ENCODE assay signal across 8 cellular contexts in the genomic region with DNA sequence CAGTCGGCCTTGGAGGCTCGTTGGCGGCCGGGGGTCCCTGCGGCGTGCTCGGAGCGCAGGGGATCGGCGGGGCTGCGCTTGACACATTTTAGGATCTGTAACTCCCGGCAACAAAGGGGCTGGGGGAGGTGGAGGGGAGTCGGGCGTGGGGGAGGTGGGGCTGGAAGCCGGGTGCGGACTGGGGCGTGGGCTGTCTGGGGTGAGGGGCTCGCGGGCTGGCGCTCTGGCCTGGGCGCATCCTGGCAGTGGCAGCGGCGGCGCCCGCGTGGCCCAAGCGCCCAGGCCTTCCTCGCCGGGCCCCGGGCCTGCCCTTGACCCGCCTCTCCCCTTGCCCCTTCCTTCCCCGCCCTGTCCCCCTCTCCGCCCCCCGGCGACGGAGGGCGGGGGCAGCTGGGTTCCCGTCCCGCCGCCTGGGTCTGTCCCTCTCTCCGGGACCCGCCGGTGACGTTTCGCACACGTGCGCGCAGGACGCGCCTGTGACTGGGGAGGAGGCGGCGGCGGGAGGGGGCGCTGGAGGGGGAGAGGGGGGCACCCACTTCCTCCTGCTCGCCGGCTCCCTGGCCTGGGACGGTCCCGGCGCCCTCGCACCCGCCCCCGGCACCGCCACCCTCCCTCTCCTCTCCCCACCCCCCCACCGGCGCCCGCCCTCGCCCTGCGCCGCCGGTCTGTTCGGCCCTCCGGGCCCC. TPM values are rescaled to one million over a fixed set of nuclear protein-coding genes. Genes with fewer than 3 reads are reported as not detected.
DNase-seq lines count a peak whose midpoint lies in the region; ATAC-seq and TF ChIP-seq lines count a peak whose summit lies in the region.

No MANE protein-coding gene starts in this region.

- peak overlapping the region; percentile 77 for H3K4me2 ChIP-seq in neuronal stem cell (ENCODE audit: insufficient read depth, low read length, poor library complexity, severe bottlenecking)

- H3K23ac ChIP-seq in neuronal stem cell (ENCODE audit: low read depth, low read length, poor library complexity) = peak overlapping the region; percentile 96

- no peak overlapping the region for H2BK12ac ChIP-seq in neuronal stem cell (ENCODE audit: low read length)

- no peak overlapping the region for H4K91ac ChIP-seq in neuronal stem cell (ENCODE audit: low read depth, low read length, poor library complexity)

- no peaks in the 10 kb centered on the region for H3K27me3 ChIP-seq in foreskin keratinocyte
- no peaks in the 10 kb centered on the region for H3K27me3 ChIP-seq in neuronal stem cell (ENCODE audit: control insufficient read depth in 3 of 3, insufficient read depth in 3 of 3, low read depth in 1 of 3, low read length in 3 of 3)
- H3K27me3 ChIP-seq in subcutaneous abdominal adipose tissue (ENCODE audit: control insufficient read depth in 5 of 5, insufficient read depth in 4 of 5, low read length in 5 of 5) = peaks cover 0 to 4% (median 0%) of the 10 kb centered on the region in 5 donors

- H2AFZ ChIP-seq in neuronal stem cell (ENCODE audit: low read length) = peak overlapping the region; percentile 89

- H3K4me1 ChIP-seq in foreskin keratinocyte (no peaks in the 10 kb centered on the region), neuronal stem cell (ENCODE audit: control insufficient read depth in 2 of 2, insufficient read depth in 1 of 2, low read depth in 1 of 2, low read length in 2 of 2) (no peaks in the 10 kb centered on the region), subcutaneous abdominal adipose tissue (ENCODE audit: control insufficient read depth in 5 of 5, insufficient read depth in 5 of 5, low read length in 5 of 5) (peaks cover 11 to 31% (median 20%) of the 10 kb centered on the region in 5 donors)

- H3K9ac ChIP-seq in neuronal stem cell (ENCODE audit: low read depth, low read length, poor library complexity) (peak overlapping the region; percentile 98), subcutaneous abdominal adipose tissue (ENCODE audit: low read length in 5 of 5) (peak overlapping the region in 2 of 5 donors; percentile 77 to 78)

- H3K36me3 ChIP-seq in KOPT-K1 (ENCODE audit: insufficient read depth, low read length) (peaks cover 31% of the 10 kb centered on the region), neuronal stem cell (replicated peaks in 1 of 2; ENCODE audit: control insufficient read depth in 2 of 2, insufficient read depth in 2 of 2, low read length in 2 of 2) (peaks cover 0 to 35% of the 10 kb centered on the region in 2 donors), subcutaneous abdominal adipose tissue (ENCODE audit: control insufficient read depth in 5 of 5, insufficient read depth in 5 of 5, low read length in 5 of 5) (no peaks in the 10 kb centered on the region)

- H2BK120ac ChIP-seq in neuronal stem cell (ENCODE audit: low read depth, low read length) = peak overlapping the region; percentile 81

- peak; percentile 53 for ATAC-seq in GM21825 (IDR thresholded peaks at IDR 0.05; ENCODE audit: unreplicated experiment)
- ATAC-seq in foreskin keratinocyte = peak; percentile 29

- H3K9me3 ChIP-seq in KOPT-K1 (ENCODE audit: insufficient read depth, low read length, poor library complexity, severe bottlenecking) (no peaks in the 10 kb centered on the region), neuronal stem cell (replicated peaks in 1 of 2; ENCODE audit: control insufficient read depth in 2 of 2, insufficient read depth in 1 of 2, low read depth in 1 of 2, low read length in 2 of 2) (no peaks in the 10 kb centered on the region), subcutaneous abdominal adipose tissue (ENCODE audit: control insufficient read depth in 5 of 5, low read length in 5 of 5) (no peaks in the 10 kb centered on the region)

- no peak for TF ChIP-seq CTCF in foreskin keratinocyte (conservative IDR thresholded peaks at IDR 0.05)

- H3K79me1 ChIP-seq in neuronal stem cell (ENCODE audit: low read depth, low read length) = peaks cover 2% of the 10 kb centered on the region

- peak overlapping the region; percentile 82 for H2BK15ac ChIP-seq in neuronal stem cell (ENCODE audit: low read length)

- peak; percentile 93 for DNase-seq in EL
- DNase-seq in SIG-M5 (lab: John Stamatoyannopoulos, UW) = peak; percentile 10
- DNase-seq in activated gamma-delta T cell treated with Interleukin-2 at 50 U/mL for 16 hours = peak; percentile 82
- DNase-seq in foreskin keratinocyte = peak; percentile 66 to 79
- peak; percentile 80 for DNase-seq in neuronal stem cell (ENCODE audit: low spot score)

- H3K14ac ChIP-seq in neuronal stem cell (ENCODE audit: low read length) = no peak overlapping the region

- peak overlapping the region; percentile 99 for H3K18ac ChIP-seq in neuronal stem cell (ENCODE audit: low read length)

- peak overlapping the region; percentile 98 for H2BK5ac ChIP-seq in neuronal stem cell (ENCODE audit: low read length)

- peak overlapping the region; percentile 87 for H3K4ac ChIP-seq in neuronal stem cell (ENCODE audit: low read length)

- H2AK5ac ChIP-seq in neuronal stem cell (ENCODE audit: low read depth, low read length) = peak overlapping the region; percentile 96

- WGBS in neuronal stem cell (ENCODE audit: extremely low coverage in 2 of 2, insufficient read length in 2 of 2, insufficient replicate concordance in 1 of 2), 2 donors = no CpG with 5 or more reads among the region's 72 CpGs

- H3K27ac ChIP-seq in KOPT-K1 (ENCODE audit: low read depth, low read length, poor library complexity, severe bottlenecking) (peak overlapping the region; percentile 97), foreskin keratinocyte (peak overlapping the region; percentile 94), neuronal stem cell (replicated peaks; ENCODE audit: low read length) (peak overlapping the region; percentile 90), subcutaneous abdominal adipose tissue (ENCODE audit: low read depth, low read length) (peak overlapping the region; percentile 72)

- no peak overlapping the region for H4K8ac ChIP-seq in neuronal stem cell (ENCODE audit: low read depth, low read length)

- peak overlapping the region; percentile 65 to 96 for H3K4me3 ChIP-seq in neuronal stem cell (ENCODE audit: low read length in 2 of 2)
- H3K4me3 ChIP-seq in subcutaneous abdominal adipose tissue (ENCODE audit: low read depth in 1 of 5, low read length in 5 of 5) = peak overlapping the region in 4 of 5 donors; percentile 69 to 79 (median 76)

RNA-seq across cellular contexts. Expression of a gene that starts 1.5 kb away (rescaled TPM):
- 11.7 and 13.1 TPM in 2 replicates for total RNA-seq in foreskin keratinocyte
- 3.6 and 4.4 TPM in 2 replicates for polyA plus RNA-seq in foreskin keratinocyte
- 22.6 TPM for polyA plus RNA-seq in neuronal stem cell (2013, experiment 1 of 2)
- 23.2 TPM for polyA plus RNA-seq in neuronal stem cell (2013, experiment 2 of 2)

Comparison
In these comparisons a context has a peak if more than half of its experiments do, and no peak if none do; other contexts are left out.
1. Peak in every context shown above with its lines: DNase-seq, ATAC-seq, H3K4me3 ChIP-seq and H3K27ac ChIP-seq.
2. DNase-seq: peak in every context shown above with its lines; median percentile 93 in EL; 82 in activated gamma-delta T cell treated with Interleukin-2 at 50 U/mL for 16 hours; 80 in neuronal stem cell; 72 in foreskin keratinocyte; 10 in SIG-M5.